17 cellular contexts compared by ENCODE assay signal in genomic region chr5:67289763-67290521, GRCh38.
A peak's percentile ranks its signal among the peaks of the same experiment; 100 is the strongest.
DNase-seq lines count a peak whose midpoint lies in the region; ATAC-seq, FAIRE-seq and TF ChIP-seq lines count a peak whose summit lies in the region.
"Had no signal": no experiment of that assay in that cellular context is flagged by ENCODE, and none has a peak within 500 bp of the region (broad histone marks: within the 10 kb centered on the region; RNA-seq: fewer than 3 reads in every experiment).

No MANE protein-coding gene starts in this region.

- DNase-seq in left ventricle myocardium inferior: peak; percentile 26
- DNase-seq in pons (ENCODE audit: low spot score): peak; percentile 28
- DNase-seq in urothelium cell line (ENCODE audit: low spot score): no peak
- no peak for DNase-seq in WERI-Rb-1
- DNase-seq in effector CD8-positive, alpha-beta T cell (lab: John Stamatoyannopoulos, UW): no peak
- DNase-seq: activated B cell treated with CpG ODN at 0.5 μM for 24 hours; activated gamma-delta T cell; cortex of kidney; H7; hippocampal formation; NCI-H1105 treated with DMSO at 0.1 percent for 48 hours; stimulated activated naive CD8-positive, alpha-beta T cell treated with anti-CD3 and anti-CD28 coated beads, Interleukin-15, Interleukin-2, amounts not matched to agents 100 U/mL and 50 U/mL, for 24 hours had no signal

- ATAC-seq in GM19452 (IDR thresholded peaks at IDR 0.05; ENCODE audit: unreplicated experiment): no peak
- ATAC-seq: stimulated activated naive CD8-positive, alpha-beta T cell treated with anti-CD3 and anti-CD28 coated beads, Interleukin-15, Interleukin-2, amounts not matched to agents 100 U/mL and 50 U/mL, for 24 hours had no signal

- H3K4me3 ChIP-seq in left ventricle myocardium inferior (no peak overlapping the region), WERI-Rb-1 (ENCODE audit: low read depth, low read length) (no peak overlapping the region)
- H3K4me3 ChIP-seq: BLaER1, prostate gland had no signal

- H3K4me1 ChIP-seq in left ventricle myocardium inferior: peaks cover 23% of the 10 kb centered on the region
- H3K4me1 ChIP-seq: BLaER1, prostate gland had no signal

- peak; percentile 74 for FAIRE-seq in urothelium cell line (lab: Jason Lieb, UNC)
- FAIRE-seq: RCC 7860 had no signal

- no peaks in the 10 kb centered on the region for H3K9me3 ChIP-seq in left ventricle myocardium inferior (replicated peaks)
- H3K9me3 ChIP-seq in WERI-Rb-1 (ENCODE audit: severe bottlenecking): no peaks in the 10 kb centered on the region
- H3K9me3 ChIP-seq: BLaER1, prostate gland had no signal

- no peaks in the 10 kb centered on the region for H3K27me3 ChIP-seq in left ventricle myocardium inferior (ENCODE audit: low read depth)
- H3K27me3 ChIP-seq in WERI-Rb-1 (ENCODE audit: insufficient read depth, low read depth, severe bottlenecking): no peaks in the 10 kb centered on the region
- H3K27me3 ChIP-seq: BLaER1 had no signal

- TF ChIP-seq CTCF in left ventricle myocardium inferior (IDR thresholded peaks at IDR 0.05; ENCODE audit: borderline replicate concordance): no peak
- no peak for TF ChIP-seq CTCF in WERI-Rb-1 (IDR thresholded peaks at IDR 0.05; ENCODE audit: low read depth, low read length)

- H3K27ac ChIP-seq in cingulate gyrus (ENCODE audit: low read depth, low read length) (peak overlapping the region; percentile 96), left ventricle myocardium inferior (replicated peaks) (peak overlapping the region; percentile 79), WERI-Rb-1 (no peak overlapping the region)
- H3K27ac ChIP-seq: BLaER1, prostate gland had no signal

- H3K36me3 ChIP-seq in left ventricle myocardium inferior (no peaks in the 10 kb centered on the region), WERI-Rb-1 (no peaks in the 10 kb centered on the region)
- H3K36me3 ChIP-seq: BLaER1, prostate gland had no signal

- intact Hi-C loops in left ventricle myocardium inferior (cut with micrococcal nuclease): no loop called here

Comparison
In these comparisons a context has a peak if more than half of its experiments do, and no peak if none do; other contexts are left out.
1. DNase-seq: peak in left ventricle myocardium inferior (single experiment) and pons (single experiment); none in urothelium cell line (single experiment), WERI-Rb-1 (single experiment) and effector CD8-positive, alpha-beta T cell (single experiment).